ENCODE assay signal across 13 cellular contexts in the genomic region with DNA sequence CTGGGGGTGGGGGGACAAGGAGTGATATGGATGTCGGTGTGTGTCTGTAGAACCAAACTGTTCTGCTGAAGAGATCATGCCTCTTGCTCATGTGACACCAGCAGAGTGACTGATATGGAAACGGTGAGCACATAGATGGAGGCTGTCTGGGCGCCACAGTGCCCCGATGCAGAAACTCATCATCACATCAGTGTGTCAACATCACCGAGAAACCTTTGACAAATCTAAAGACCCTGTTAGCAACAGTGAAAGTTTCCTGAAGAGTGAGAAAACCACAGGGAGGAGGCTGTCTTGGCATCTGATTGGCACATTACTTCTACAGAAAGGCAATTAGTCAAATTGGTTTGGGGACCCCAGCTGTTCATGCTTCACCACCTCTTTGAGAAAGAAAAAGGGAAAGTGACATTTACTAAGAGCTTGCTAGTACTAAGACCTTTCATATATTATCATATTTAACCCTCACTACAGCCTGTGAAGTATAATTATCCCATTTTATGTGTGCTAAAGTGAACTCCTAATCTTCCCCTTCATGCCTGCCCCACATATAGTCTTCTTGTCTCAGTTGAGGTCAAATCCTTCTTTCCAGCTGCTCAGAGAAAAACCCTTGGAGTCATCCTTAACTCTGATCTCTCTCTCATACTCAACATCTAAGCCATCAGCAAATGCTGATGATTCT. TPM values are rescaled to one million over a fixed set of nuclear protein-coding genes. Genes with fewer than 3 reads are reported as not detected.
DNase-seq lines count a peak whose midpoint lies in the region; ATAC-seq and TF ChIP-seq lines count a peak whose summit lies in the region.
"Had no signal": no experiment of that assay in that cellular context is flagged by ENCODE, and none has a peak within 500 bp of the region (broad histone marks: within the 10 kb centered on the region; RNA-seq: fewer than 3 reads in every experiment).

No MANE protein-coding gene starts in this region.

- H2BK15ac ChIP-seq in IMR-90 (ENCODE audit: low read depth, low read length): peak overlapping the region; percentile 57; the same call in 2 of the 3 replicates

- peak in 3 of 7 experiments; percentile 26 to 69 (median 37) for DNase-seq in CD8-positive, alpha-beta T cell
- DNase-seq in IMR-90: no peak
- no peak for DNase-seq in activated naive CD8-positive, alpha-beta T cell treated with anti-CD3 and anti-CD28 coated beads, Interleukin-2, amount 10 ng/mL, durations not matched to agents 7 days and 5 days
- DNase-seq in amygdala (lab: John Stamatoyannopoulos, UW): no peak
- no peak for DNase-seq in NCI-H526 treated with DMSO at 0.1 percent for 48 hours (lab: John Stamatoyannopoulos, UW)
- no peak for DNase-seq in HPDE6-E6E7 (ENCODE audit: extremely low spot score)
- DNase-seq in A673 (ENCODE audit: low spot score): no peak
- DNase-seq: DND-41, left lung, NCI-H187 treated with DMSO at 0.1 percent for 48 hours had no signal

- peak overlapping the region; percentile 7 for H2AK9ac ChIP-seq in IMR-90 (replicated peaks; ENCODE audit: low read depth, low read length, poor library complexity)

- TF ChIP-seq RAD21 in IMR-90 (IDR thresholded peaks at IDR 0.05; ENCODE audit: low read length): no peak

- CTCF ChIA-PET in CD8-positive, alpha-beta T cell (lab: Charles Lee): interaction anchor here (1.0 to 1.4 kb wide), 3 partner anchors 34 to 139 kb away, joined by 4 read pairs; no protein-coding TSS in a partner anchor
- CTCF ChIA-PET in IMR-90 (lab: Yijun Ruan, JAX): no interaction called here
- CTCF ChIA-PET in A673 (lab: Charles Lee): interaction anchor here (0.6 kb wide), 1 partner anchor 505 kb away, joined by 3 read pairs; no protein-coding TSS in a partner anchor

- no peaks in the 10 kb centered on the region for H4K20me1 ChIP-seq in IMR-90 (ENCODE audit: insufficient read depth, low read length)

- peak overlapping the region; percentile 71; the same call in 1 of the 2 replicates for H3K18ac ChIP-seq in IMR-90 (ENCODE audit: low read depth, low read length)

- peak overlapping the region; percentile 53 for H2AFZ ChIP-seq in IMR-90 (replicated peaks; ENCODE audit: low read length, poor library complexity)

- no peaks in the 10 kb centered on the region for H3K9me3 ChIP-seq in CD8-positive, alpha-beta T cell (ENCODE audit: low read length)
- no peaks in the 10 kb centered on the region for H3K9me3 ChIP-seq in IMR-90 (ENCODE audit: control insufficient read depth, insufficient read depth, low read length)
- H3K9me3 ChIP-seq in A673 (ENCODE audit: low read depth, low read length, poor library complexity, severe bottlenecking): no peaks in the 10 kb centered on the region
- H3K9me3 ChIP-seq: left lung had no signal

- no peaks in the 10 kb centered on the region for H3K27me3 ChIP-seq in CD8-positive, alpha-beta T cell (ENCODE audit: insufficient read depth, low read length)
- H3K27me3 ChIP-seq in IMR-90 (ENCODE audit: control insufficient read depth, insufficient read depth, low read length): no peaks in the 10 kb centered on the region
- H3K27me3 ChIP-seq in A673 (replicated peaks; ENCODE audit: insufficient read depth, low read depth, low read length, poor library complexity): no peaks in the 10 kb centered on the region
- H3K27me3 ChIP-seq: left lung had no signal

- peak; percentile 33 for ATAC-seq in CD8-positive, alpha-beta T cell
- ATAC-seq in GM21515 (IDR thresholded peaks at IDR 0.05; ENCODE audit: unreplicated experiment) (peak; percentile 21), IMR-90 (ENCODE audit: low read depth) (no peak)
- ATAC-seq in activated naive CD8-positive, alpha-beta T cell treated with anti-CD3 and anti-CD28 coated beads, Interleukin-2, amount 10 ng/mL, durations not matched to agents 7 days and 5 days (ENCODE audit: low read depth): peak; percentile 18
- ATAC-seq: left lung had no signal

- 60% methylated on average over 1 of the region's 5 CpGs; no CpG with 5 or more reads in 1 of the 2 experiments for WGBS in IMR-90 (ENCODE audit: extremely low coverage in 2 of 2, insufficient read length in 1 of 2), 2 experiments

- H2AK5ac ChIP-seq in IMR-90 (ENCODE audit: low read depth, low read length): peak overlapping the region; percentile 89; the same call in 1 of the 2 replicates

- H4K5ac ChIP-seq in IMR-90 (ENCODE audit: low read depth, low read length): peak overlapping the region; percentile 4; the same call in 1 of the 2 replicates

- H3K4me3 ChIP-seq in CD8-positive, alpha-beta T cell (ENCODE audit: low read depth, low read length): no peak overlapping the region
- H3K4me3 ChIP-seq in IMR-90 (ENCODE audit: insufficient read depth, low read depth, low read length): no peak overlapping the region
- H3K4me3 ChIP-seq in A673 (ENCODE audit: low read depth, low read length, poor library complexity, severe bottlenecking): no peak overlapping the region
- H3K4me3 ChIP-seq: left lung had no signal

- peak overlapping the region; percentile 71; the same call in 1 of the 2 replicates for H2BK120ac ChIP-seq in IMR-90 (ENCODE audit: low read depth, low read length)

- peak overlapping the region in 1 of 2 experiments; percentile 38; a peak in 2 of 4 replicates for H4K8ac ChIP-seq in IMR-90 (ENCODE audit: low read depth in 2 of 2, low read length in 2 of 2)

- peaks cover 64% of the 10 kb centered on the region for H3K4me1 Mint-ChIP-seq in CD8-positive, alpha-beta T cell (ENCODE audit: low read depth)
- peaks cover 58% of the 10 kb centered on the region for H3K4me1 Mint-ChIP-seq in activated naive CD8-positive, alpha-beta T cell treated with anti-CD3 and anti-CD28 coated beads, Interleukin-2, amount 10 ng/mL, durations not matched to agents 7 days and 5 days

- H3K27ac ChIP-seq in CD8-positive, alpha-beta T cell (ENCODE audit: low read depth, low read length): no peak overlapping the region
- H3K27ac ChIP-seq in IMR-90 (ENCODE audit: insufficient read depth, low read length) (no peak overlapping the region), A673 (ENCODE audit: low read depth, low read length, poor library complexity, severe bottlenecking) (no peak overlapping the region)
- H3K27ac ChIP-seq: left lung had no signal

- H3K4me1 ChIP-seq in CD8-positive, alpha-beta T cell (ENCODE audit: insufficient read depth, low read length): peaks cover 46% of the 10 kb centered on the region
- H3K4me1 ChIP-seq in IMR-90 (ENCODE audit: control insufficient read depth, insufficient read depth, low read length): peaks cover 34% of the 10 kb centered on the region
- H3K4me1 ChIP-seq in A673 (ENCODE audit: insufficient read depth, low read length, poor library complexity, severe bottlenecking): no peaks in the 10 kb centered on the region

- BruUV-seq in IMR-90 (replicated peaks; lab: Mats Ljungman, UMichigan): no TSS peak
- BruUV-seq in A673 (replicated peaks; lab: Mats Ljungman, UMichigan): no TSS peak

- H3K9me1 ChIP-seq in IMR-90 (ENCODE audit: insufficient read depth, low read length): peaks cover 40% of the 10 kb centered on the region

- no peaks in the 10 kb centered on the region for H3K27me3 Mint-ChIP-seq in CD8-positive, alpha-beta T cell (ENCODE audit: low read depth)
- H3K27me3 Mint-ChIP-seq in activated naive CD8-positive, alpha-beta T cell treated with anti-CD3 and anti-CD28 coated beads, Interleukin-2, amount 10 ng/mL, durations not matched to agents 7 days and 5 days: no peaks in the 10 kb centered on the region

- peak overlapping the region; percentile 35; the same call in 1 of the 2 replicates for H3K23ac ChIP-seq in IMR-90 (ENCODE audit: low read depth, low read length)

- peak overlapping the region; percentile 86; the same call in 1 of the 2 replicates for H2BK20ac ChIP-seq in IMR-90 (ENCODE audit: low read depth, low read length)

- TF ChIP-seq POLR2A in IMR-90 (IDR thresholded peaks at IDR 0.05; ENCODE audit: low read depth, low read length): no peak

- no peaks in the 10 kb centered on the region for H3K36me3 Mint-ChIP-seq in CD8-positive, alpha-beta T cell
- H3K36me3 Mint-ChIP-seq in activated naive CD8-positive, alpha-beta T cell treated with anti-CD3 and anti-CD28 coated beads, Interleukin-2, amount 10 ng/mL, durations not matched to agents 7 days and 5 days: peaks cover 3% of the 10 kb centered on the region
- H3K36me3 Mint-ChIP-seq: brain had no signal

- peak overlapping the region; percentile 73 for H3K4ac ChIP-seq in IMR-90 (ENCODE audit: low read depth, low read length)

- dilution Hi-C loops in IMR-90 (cut with HindIII; ENCODE audit: low sequenced_read_pairs, unreplicated experiment): no loop called here

- no peak for TF ChIP-seq CTCF in CD8-positive, alpha-beta T cell (IDR thresholded peaks at IDR 0.05)
- TF ChIP-seq CTCF in IMR-90 (conservative IDR thresholded peaks at IDR 0.05; ENCODE audit: low read depth, low read length) (no peak), A673 (conservative IDR thresholded peaks at IDR 0.05; ENCODE audit: low read depth, low read length) (no peak)

- intact Hi-C loops in CD8-positive, alpha-beta T cell (cut with DNase I, micrococcal nuclease): no loop called here
- intact Hi-C loops in IMR-90 (cut with micrococcal nuclease): no loop called here
- intact Hi-C loops in A673 (cut with micrococcal nuclease; ENCODE audit: unreplicated experiment): no loop called here

- peak overlapping the region; percentile 87 for H3K27ac Mint-ChIP-seq in CD8-positive, alpha-beta T cell
- peak overlapping the region; percentile 42 for H3K27ac Mint-ChIP-seq in activated naive CD8-positive, alpha-beta T cell treated with anti-CD3 and anti-CD28 coated beads, Interleukin-2, amount 10 ng/mL, durations not matched to agents 7 days and 5 days
- H3K27ac Mint-ChIP-seq: brain had no signal

- peak overlapping the region; percentile 59 for H2BK5ac ChIP-seq in IMR-90 (ENCODE audit: low read depth, low read length, poor library complexity, severe bottlenecking)

- H3K4me2 ChIP-seq in IMR-90 (ENCODE audit: low read depth, low read length): no peak overlapping the region

- H3K9me3 Mint-ChIP-seq in CD8-positive, alpha-beta T cell: no peaks in the 10 kb centered on the region
- H3K9me3 Mint-ChIP-seq in activated naive CD8-positive, alpha-beta T cell treated with anti-CD3 and anti-CD28 coated beads, Interleukin-2, amount 10 ng/mL, durations not matched to agents 7 days and 5 days: no peaks in the 10 kb centered on the region
- H3K9me3 Mint-ChIP-seq: brain had no signal

- H3K36me3 ChIP-seq in CD8-positive, alpha-beta T cell (ENCODE audit: insufficient read depth, low read length): no peaks in the 10 kb centered on the region
- H3K36me3 ChIP-seq in IMR-90 (ENCODE audit: control insufficient read depth, insufficient read depth, low read length): no peaks in the 10 kb centered on the region
- H3K36me3 ChIP-seq in A673 (ENCODE audit: insufficient read depth, low read length, poor library complexity, severe bottlenecking): no peaks in the 10 kb centered on the region
- H3K36me3 ChIP-seq: left lung had no signal

- POLR2A ChIA-PET in CD8-positive, alpha-beta T cell (lab: Charles Lee): no interaction called here
- POLR2A ChIA-PET in IMR-90 (lab: Charles Lee; ENCODE audit: unreplicated experiment) (no interaction called here), A673 (lab: Charles Lee; ENCODE audit: low non-redundant PET) (no interaction called here)
- POLR2A ChIA-PET in activated naive CD8-positive, alpha-beta T cell treated with anti-CD3 and anti-CD28 coated beads, Interleukin-2, amount 10 ng/mL, durations not matched to agents 7 days and 5 days (lab: Charles Lee): interaction anchor here (1.4 kb wide), 1 partner anchor 18 kb away, joined by 4 read pairs; no protein-coding TSS in a partner anchor

- peak overlapping the region; percentile 27; the same call in 1 of the 2 replicates for H4K91ac ChIP-seq in IMR-90 (ENCODE audit: insufficient read depth, low read depth, low read length)

- no peak overlapping the region for H3K9ac ChIP-seq in IMR-90 (ENCODE audit: low read depth, low read length)

- H3K79me1 ChIP-seq in IMR-90 (ENCODE audit: low read depth in 1 of 2, low read length in 2 of 2): no peaks in the 10 kb centered on the region

- H3K56ac ChIP-seq in IMR-90 (ENCODE audit: extremely low read depth, insufficient read depth, low read length): no peak overlapping the region

- H3K4me3 Mint-ChIP-seq in CD8-positive, alpha-beta T cell: peak overlapping the region; percentile 2
- peak overlapping the region; percentile 8 for H3K4me3 Mint-ChIP-seq in activated naive CD8-positive, alpha-beta T cell treated with anti-CD3 and anti-CD28 coated beads, Interleukin-2, amount 10 ng/mL, durations not matched to agents 7 days and 5 days
- H3K4me3 Mint-ChIP-seq: brain had no signal

- peak overlapping the region; percentile 42 for H3K14ac ChIP-seq in IMR-90 (replicated peaks; ENCODE audit: low read depth, low read length)

- in situ Hi-C loops in IMR-90 (cut with MboI; ENCODE audit: low sequenced_read_pairs): loop anchor here (25.0 kb wide), 1 partner anchor 388 kb away; a partner anchor contains a TSS

RNA-seq across cellular contexts. Expression of a gene that starts 25.6 kb away (rescaled TPM):
- total RNA-seq in CD8-positive, alpha-beta T cell: under 1 TPM in 1 of 2 experiments, not detected in 1; 0.41 TPM
- total RNA-seq in IMR-90 (2012; rRNA removed) (not detected in 2 replicates), A673 (2021) (not detected in 2 replicates)
- polyA plus RNA-seq in IMR-90 (2012; rRNA removed): 0.26 and 0.31 TPM in 2 replicates
- 0.31 and 1.2 TPM in 2 replicates for polyA plus RNA-seq in IMR-90 (2012; cell fraction: cytosol; rRNA removed)
- polyA plus RNA-seq in IMR-90 (2012; cell fraction: nucleus; rRNA removed; ENCODE audit: low replicate concordance): 0.70 and 0.79 TPM in 2 replicates
- total RNA-seq in activated naive CD8-positive, alpha-beta T cell treated with anti-CD3 and anti-CD28 coated beads, Interleukin-2, amount 10 ng/mL, durations not matched to agents 7 days and 5 days: 1 to 10 TPM; 1.1 to 1.4 TPM
- total RNA-seq: temporal lobe had no signal

RNA-seq across cellular contexts. Expression of a gene that starts 38.8 kb away (rescaled TPM):
- total RNA-seq in CD8-positive, alpha-beta T cell: not detected
- total RNA-seq in IMR-90 (2012; rRNA removed) (not detected in 2 replicates), A673 (2021) (not detected in 2 replicates)
- not detected in 2 replicates for polyA plus RNA-seq in IMR-90 (2012; rRNA removed)
- polyA plus RNA-seq in IMR-90 (2012; cell fraction: cytosol; rRNA removed): not detected in 2 replicates
- not detected in 2 replicates for polyA plus RNA-seq in IMR-90 (2012; cell fraction: nucleus; rRNA removed; ENCODE audit: low replicate concordance)
- total RNA-seq in activated naive CD8-positive, alpha-beta T cell treated with anti-CD3 and anti-CD28 coated beads, Interleukin-2, amount 10 ng/mL, durations not matched to agents 7 days and 5 days: not detected
- total RNA-seq: left lung, temporal lobe had no signal
